In genomic region chr18:79448621-79449020, GRCh38 we compare ENCODE assay signal across 10 cellular contexts. TPM values are rescaled to one million over a fixed set of nuclear protein-coding genes. Genes with fewer than 3 reads are reported as not detected.
"Had no signal": no experiment of that assay in that cellular context is flagged by ENCODE, and none has a peak within 500 bp of the region (broad histone marks: within the 10 kb centered on the region; RNA-seq: fewer than 3 reads in every experiment).

No MANE protein-coding gene starts in this region.

- ATAC-seq: HCT116, HepG2 had no signal

- H3K4me3 ChIP-seq: GM23248, HAP-1 had no signal

- FAIRE-seq: H54, HepG2 had no signal

- H3K27ac ChIP-seq: GM23248, HL-60 had no signal

- H3K9me3 ChIP-seq: HAP-1 had no signal

- H3K27me3 Mint-ChIP-seq: IgD-negative memory B cell had no signal

- H2AFZ ChIP-seq: GM23248 had no signal

- H3K4me3 Mint-ChIP-seq: HFFc6, IgD-negative memory B cell had no signal

- H3K27ac Mint-ChIP-seq: HFFc6 had no signal

- DNase-seq: GM23248, GOT3, HFFc6, KBM-7 had no signal

- H3K9me3 Mint-ChIP-seq: IgD-negative memory B cell had no signal

- H3K9ac ChIP-seq: GM23248 had no signal

RNA-seq across cellular contexts. Expression of gene NFATC1, which starts 52.9 kb away (rescaled TPM):
- total RNA-seq: HepG2 had no signal
- polyA plus RNA-seq: HepG2 had no signal
